ENCODE assay signal across 8 cellular contexts in genomic region chr4:40840985-40841571, GRCh38.
DNase-seq lines count a peak whose midpoint lies in the region; ATAC-seq, FAIRE-seq and TF ChIP-seq lines count a peak whose summit lies in the region.

No MANE protein-coding gene starts in this region.

- no peaks in the 10 kb centered on the region for H3K9me3 ChIP-seq in K562 (replicated peaks; ENCODE audit: control insufficient read depth, insufficient read depth, low read depth, low read length)

- H3K4me1 ChIP-seq in K562 (replicated peaks in 1 of 2; ENCODE audit: control insufficient read depth in 2 of 2, insufficient read depth in 2 of 2, low read length in 2 of 2), result no peaks in the 10 kb centered on the region; a peak in 1 of 5 replicates

- peaks cover 8 to 24% of the 10 kb centered on the region in 2 experiments; a peak in 4 of 5 replicates for H3K27me3 ChIP-seq in K562 (ENCODE audit: control insufficient read depth in 2 of 2, insufficient read depth in 2 of 2, low read length in 2 of 2)

- DNase-seq in GM12864 (ENCODE audit: low read depth), result peak; percentile 69
- peak; percentile 46 for DNase-seq in NCI-H1694 (lab: John Stamatoyannopoulos, UW)
- peak; percentile 24 for DNase-seq in T1000 (lab: John Stamatoyannopoulos, UW)
- DNase-seq in K562 (ENCODE audit: extremely low read depth in 1 of 4, low spot score in 3 of 4), result peak; percentile 55 to 73 (median 64)
- peak; percentile 88 for DNase-seq in iPS-NIHi11 (ENCODE audit: low spot score)
- DNase-seq in stimulated activated CD4-positive, alpha-beta T cell treated with anti-CD3 and anti-CD28 coated beads, Interleukin-12 subunit alpha, Interleukin-12 subunit beta, amount 100 ng/mL, for 24 hours (ENCODE audit: low read depth in 2 of 2), result peak; percentile 64 to 88
- DNase-seq in DMS114 treated with DMSO at 0.1 percent for 48 hours (lab: John Stamatoyannopoulos, UW; ENCODE audit: unreplicated experiment), result no peak

- in situ Hi-C loops in K562 (cut with MboI), result loop anchor here (5.0 kb wide), 1 partner anchor 104 kb away; no protein-coding TSS in a partner anchor

- no TSS peak for BruUV-seq in K562 (replicated peaks; lab: Mats Ljungman, UMichigan)

- TF ChIP-seq RAD21 in K562 (CRISPR knock-in tag; conservative IDR thresholded peaks at IDR 0.05 in 1 of 2, IDR thresholded peaks at IDR 0.05 in 1 of 2), result peak; percentile 20 to 42; a peak in 2 of 4 replicates

- TF ChIP-seq CTCF in GM12864 (IDR thresholded peaks at IDR 0.05; ENCODE audit: low read depth, low read length, missing control alignments) (peak; percentile 92), K562 (IDR thresholded peaks at IDR 0.05 in 2 of 3, conservative IDR thresholded peaks at IDR 0.05 in 1 of 3; ENCODE audit: insufficient read depth in 2 of 3, low read depth in 1 of 3, low read length in 3 of 3) (peak; percentile 75 to 86 (median 76))

- intact Hi-C loops in K562 (cut with micrococcal nuclease), result loop anchor here (5.0 to 10.0 kb wide), 2 partner anchors 104 to 516 kb away; no protein-coding TSS in a partner anchor

- ATAC-seq in HG02642 (IDR thresholded peaks at IDR 0.05; ENCODE audit: poor library complexity, unreplicated experiment) (peak; percentile 82), K562 (peak; percentile 95)

- H4K20me1 ChIP-seq in K562 (replicated peaks; ENCODE audit: control insufficient read depth, insufficient read depth, low read length), result no peaks in the 10 kb centered on the region

- no peak overlapping the region for H3K27ac ChIP-seq in K562 (ENCODE audit: extremely low read depth, low read depth, low read length)

- H3K4me2 ChIP-seq in K562 (ENCODE audit: insufficient read depth, low read length), result no peak overlapping the region

- CTCF ChIA-PET in K562 (lab: Yijun Ruan, JAX; ENCODE audit: low intra/inter-chr PET ratio), result no interaction called here

- no peak for TF ChIP-seq EP300 in K562 (IDR thresholded peaks at IDR 0.05; ENCODE audit: low read length)

- H3K9ac ChIP-seq in K562 (ENCODE audit: insufficient read depth in 1 of 2, low read depth in 2 of 2, low read length in 2 of 2), result no peak overlapping the region

- H3K4me3 ChIP-seq in GM12864 (ENCODE audit: low read depth, low read length) (no peak overlapping the region), K562 (no peak overlapping the region)

- no peak for TF ChIP-seq POLR2A in K562 (conservative IDR thresholded peaks at IDR 0.05)

- POLR2A ChIA-PET in K562 (lab: Yijun Ruan, JAX), result interaction anchor here (0.6 to 0.9 kb wide), 2 partner anchors 12 to 506 kb away, joined by 3 to 6 read pairs; partner anchors contain the start of gene CHRNA9

- FAIRE-seq in K562 (lab: Jason Lieb, UNC), result peak; percentile 92

- H3K36me3 ChIP-seq in K562 (ENCODE audit: control insufficient read depth, insufficient read depth, low read length), result no peaks in the 10 kb centered on the region

- 3% methylated on average over 7 of the region's 7 CpGs for WGBS in K562 (ENCODE audit: insufficient coverage, low coverage, missing lambda C conversion rate)

- H2AFZ ChIP-seq in K562 (ENCODE audit: low read depth, low read length), result no peak overlapping the region

- H3K79me2 ChIP-seq in K562 (ENCODE audit: control insufficient read depth, insufficient read depth, low read length), result no peaks in the 10 kb centered on the region

- H3K9me1 ChIP-seq in K562 (ENCODE audit: control insufficient read depth, insufficient read depth, low read length), result no peaks in the 10 kb centered on the region

TF ChIP-seq in K562, 482 proteins besides CTCF, POLR2A, EP300 and RAD21:
- TF ChIP-seq TAF7 (tag; IDR thresholded peaks at IDR 0.05) (no peak), PYGO2 (tag; IDR thresholded peaks at IDR 0.05) (no peak), RCOR1 (IDR thresholded peaks at IDR 0.05; ENCODE audit: borderline replicate concordance in 1 of 2, low read depth in 2 of 2, low read length in 2 of 2) (0 out of 4 replicates have a peak, but pooled peaks of 1 of the 2 experiments have one; percentile 4), C11orf30 (IDR thresholded peaks at IDR 0.05; ENCODE audit: low read depth) (no peak), MEF2D (tag; conservative IDR thresholded peaks at IDR 0.05; ENCODE audit: low read depth) (no peak), CREM (IDR thresholded peaks at IDR 0.05; ENCODE audit: low read depth) (peak; percentile 55; the same call in 1 of the 2 replicates), NFIX (CRISPR knock-in tag; IDR thresholded peaks at IDR 0.05; ENCODE audit: low read depth) (no peak), ZNF436 (CRISPR knock-in tag; IDR thresholded peaks at IDR 0.05) (no peak), EHMT2 (IDR thresholded peaks at IDR 0.05) (no peak), SP2 (IDR thresholded peaks at IDR 0.05; ENCODE audit: extremely low read depth, low read depth, low read length, poor library complexity, severe bottlenecking) (no peak), CBX8 (IDR thresholded peaks at IDR 0.05; ENCODE audit: borderline replicate concordance, extremely low read depth, low read depth, low read length, poor library complexity, severe bottlenecking) (no peak), GTF2A2 (tag; IDR thresholded peaks at IDR 0.05) (no peak), TFAP4 (CRISPR knock-in tag; IDR thresholded peaks at IDR 0.05; ENCODE audit: borderline replicate concordance) (peak; percentile 52; the same call in 1 of the 2 replicates), ZNF174 (CRISPR knock-in tag; IDR thresholded peaks at IDR 0.05) (no peak), DEAF1 (CRISPR knock-in tag; IDR thresholded peaks at IDR 0.05) (no peak), ATF1 (CRISPR knock-in tag; IDR thresholded peaks at IDR 0.05) (no peak), ATF1 (tag; IDR thresholded peaks at IDR 0.05) (0 out of 2 replicates have a peak, but pooled peaks have one; percentile 21), NR2C2 (CRISPR knock-in tag; IDR thresholded peaks at IDR 0.05) (no peak), NR2C2 (tag; IDR thresholded peaks at IDR 0.05) (no peak), PKNOX1 (IDR thresholded peaks at IDR 0.05) (peak; percentile 40; the same call in 1 of the 2 replicates), CTBP1 (IDR thresholded peaks at IDR 0.05; ENCODE audit: borderline replicate concordance) (0 out of 2 replicates have a peak, but pooled peaks have one; percentile 21), EGR1 (conservative IDR thresholded peaks at IDR 0.05) (0 out of 2 replicates have a peak, but pooled peaks have one; percentile 28), TCF3 (CRISPR knock-in tag; IDR thresholded peaks at IDR 0.05) (no peak), SMC3 (conservative IDR thresholded peaks at IDR 0.05; ENCODE audit: insufficient read depth, low read depth, low read length) (peak; percentile 45), MCM5 (IDR thresholded peaks at IDR 0.05; ENCODE audit: low read depth) (no peak)
